8 cellular contexts compared by ENCODE assay signal in genomic region chr11:68436985-68437926, GRCh38. TPM values are rescaled to one million over a fixed set of nuclear protein-coding genes. Genes with fewer than 3 reads are reported as not detected.
DNase-seq lines count a peak whose midpoint lies in the region; ATAC-seq and TF ChIP-seq lines count a peak whose summit lies in the region.

No MANE protein-coding gene starts in this region.

- H3K4me3 ChIP-seq in BLaER1 (0 out of 2 replicates have a peak overlapping the region, but pooled peaks have one; percentile 5), mesodermal cell (ENCODE audit: extremely low read depth, insufficient read depth, low read length, poor library complexity, severe bottlenecking) (no peak overlapping the region), suprapubic skin (no peak overlapping the region)

- peak; percentile 38 for DNase-seq in NCI-H2171 (lab: John Stamatoyannopoulos, UW)
- DNase-seq in dermis blood vessel endothelial cell: peak; percentile 93
- DNase-seq in stimulated activated CD4-positive, alpha-beta T cell treated with anti-CD3 and anti-CD28 coated beads, Interleukin-1b, Interleukin-23, amount 100 ng/mL, for 48 hours: no peak
- DNase-seq in suprapubic skin (ENCODE audit: low spot score in 2 of 2): no peak

- H3K9me3 ChIP-seq in BLaER1 (no peaks in the 10 kb centered on the region), mesodermal cell (ENCODE audit: control insufficient read depth, low read length) (no peaks in the 10 kb centered on the region), suprapubic skin (no peaks in the 10 kb centered on the region)

- 85 to 86% methylated on average over 28 to 33 of the region's 34 CpGs for WGBS in mesodermal cell (ENCODE audit: insufficient coverage in 2 of 2), 2 experiments
- WGBS in suprapubic skin: 79% methylated on average over 19 of the region's 34 CpGs

- no peak for TF ChIP-seq CTCF in suprapubic skin (IDR thresholded peaks at IDR 0.05)

- peaks cover 98% of the 10 kb centered on the region for H4K20me1 ChIP-seq in BLaER1

- H3K36me3 ChIP-seq in BLaER1: peaks cover 85% of the 10 kb centered on the region
- H3K36me3 ChIP-seq in mesodermal cell (ENCODE audit: control insufficient read depth, insufficient read depth, low read length): peaks cover 42% of the 10 kb centered on the region
- H3K36me3 ChIP-seq in suprapubic skin: peaks cover 80% of the 10 kb centered on the region

- H3K4me1 ChIP-seq in BLaER1 (peaks cover 96% of the 10 kb centered on the region), mesodermal cell (ENCODE audit: control insufficient read depth, insufficient read depth, low read length, poor library complexity, severe bottlenecking) (peaks cover 24% of the 10 kb centered on the region), suprapubic skin (peaks cover 13% of the 10 kb centered on the region)

- TF ChIP-seq EP300 in suprapubic skin (IDR thresholded peaks at IDR 0.05): no peak

- H3K27me3 ChIP-seq in BLaER1: no peaks in the 10 kb centered on the region
- H3K27me3 ChIP-seq in suprapubic skin: no peaks in the 10 kb centered on the region

- peak overlapping the region; percentile 88 for H3K4me2 ChIP-seq in BLaER1

- no peak for TF ChIP-seq POLR2A in suprapubic skin (IDR thresholded peaks at IDR 0.05)

- peak overlapping the region; percentile 68 for H3K27ac ChIP-seq in BLaER1
- peak overlapping the region; percentile 85 for H3K27ac ChIP-seq in mesodermal cell (ENCODE audit: low read depth, low read length, severe bottlenecking)
- H3K27ac ChIP-seq in suprapubic skin: no peak overlapping the region

- peak overlapping the region; percentile 65 for H3K9ac ChIP-seq in BLaER1

- ATAC-seq in HG03095 (IDR thresholded peaks at IDR 0.05; ENCODE audit: unreplicated experiment) (no peak), GM18498 (IDR thresholded peaks at IDR 0.05; ENCODE audit: unreplicated experiment) (no peak)

RNA-seq across cellular contexts. Expression of gene PPP6R3, which starts 23.3 kb away (rescaled TPM):
- total RNA-seq in dermis blood vessel endothelial cell: 171 and 175 TPM in 2 replicates
- polyA plus RNA-seq in mesodermal cell (2013, experiment 1 of 2): 79.4 TPM
- polyA plus RNA-seq in mesodermal cell (2013, experiment 2 of 2): 83.1 TPM
- 100 to 1,000 TPM in 1 of 4 donors, 10 to 100 TPM in 3; 81.8 to 197 (median 97.0) TPM for total RNA-seq in suprapubic skin

Comparison
In these comparisons a context has a peak if more than half of its experiments do, and no peak if none do; other contexts are left out.
1. DNase-seq: peak in NCI-H2171 (single experiment) and dermis blood vessel endothelial cell (single experiment); none in stimulated activated CD4-positive, alpha-beta T cell treated with anti-CD3 and anti-CD28 coated beads, Interleukin-1b, Interleukin-23, amount 100 ng/mL, for 48 hours (single experiment) and suprapubic skin (0 of 2).